In the genomic region with DNA sequence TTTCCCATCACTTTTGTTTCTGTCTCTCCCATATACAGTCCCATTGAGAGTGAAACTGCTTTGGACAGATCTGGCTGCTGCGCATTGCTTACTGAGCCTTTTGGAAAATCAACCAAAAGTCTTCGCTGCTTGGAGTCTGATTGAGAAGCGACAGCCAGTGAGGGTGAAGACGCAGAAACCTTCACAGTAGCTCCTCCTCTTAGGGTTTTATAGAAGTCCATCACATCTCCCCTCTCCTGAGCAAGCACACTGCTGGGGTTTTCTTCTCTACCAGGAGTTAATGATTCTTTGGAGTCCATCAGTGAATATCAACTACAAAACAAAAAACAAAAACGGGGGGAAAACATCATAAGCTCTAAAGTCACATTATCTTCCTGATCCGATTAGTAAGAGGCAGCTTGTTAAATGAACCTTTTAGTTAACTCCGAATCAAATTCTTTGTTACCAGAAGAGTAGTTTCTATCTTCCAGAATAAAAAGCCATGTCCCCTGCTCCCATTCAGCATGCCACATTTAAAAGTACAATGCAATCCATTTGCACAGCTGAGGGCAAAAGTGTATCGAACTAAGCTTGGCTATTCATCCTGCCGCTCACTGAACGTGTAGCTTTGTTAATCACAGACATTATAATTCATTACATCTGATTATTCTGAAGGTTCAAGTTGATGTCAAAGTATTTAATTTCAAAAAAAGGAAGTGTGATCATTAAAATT, we compare ENCODE assay signal across 7 cellular contexts. TPM values are rescaled to one million over a fixed set of nuclear protein-coding genes. Genes with fewer than 3 reads are reported as not detected.
DNase-seq lines count a peak whose midpoint lies in the region; ATAC-seq, FAIRE-seq and TF ChIP-seq lines count a peak whose summit lies in the region.

No MANE protein-coding gene starts in this region.

- peak; percentile 70 for DNase-seq in RCC 7860 (ENCODE audit: low spot score)
- DNase-seq in fibroblast of gingiva (ENCODE audit: low read depth): peak; percentile 37
- peak in 1 of 2 donors; percentile 28 for DNase-seq in gastrocnemius medialis
- DNase-seq in GDM1 (lab: John Stamatoyannopoulos, UW): no peak

- TF ChIP-seq CTCF in gastrocnemius medialis (IDR thresholded peaks at IDR 0.05 in 4 of 5, conservative IDR thresholded peaks at IDR 0.05 in 1 of 5): no peak

- no peaks in the 10 kb centered on the region for H3K27me3 ChIP-seq in gastrocnemius medialis

- no peaks in the 10 kb centered on the region for H3K36me3 ChIP-seq in gastrocnemius medialis

- H3K27ac ChIP-seq in gastrocnemius medialis: peak overlapping the region; percentile 99 to 100 (median 99)

- in situ Hi-C loops in GM18951 (cut with MboI; ENCODE audit: low sequenced_read_pairs, unreplicated experiment) (no loop called here), gastrocnemius medialis (cut with MboI; ENCODE audit: low sequenced_read_pairs in 4 of 4) (loop anchor here (5.0 to 25.0 kb wide), 7 partner anchors 156 to 476 kb away; no protein-coding TSS in a partner anchor)

- peak; percentile 83 for FAIRE-seq in RCC 7860 (lab: Jason Lieb, UNC)

- intact Hi-C loops in gastrocnemius medialis (cut with DNase I; ENCODE audit: low total_unique reads): loop anchor here (5.0 to 10.0 kb wide), 5 partner anchors 83 to 626 kb away; a partner anchor contains a TSS

- TF ChIP-seq POLR2A in GM18951 (IDR thresholded peaks at IDR 0.05; ENCODE audit: extremely low read depth, insufficient read depth, insufficient read length) (peak; percentile 17), gastrocnemius medialis (IDR thresholded peaks at IDR 0.05) (peak in 1 of 2 donors; percentile 75)

- ATAC-seq in gastrocnemius medialis: no peak
- ATAC-seq in GM21737 (IDR thresholded peaks at IDR 0.05; ENCODE audit: unreplicated experiment): no peak
- no peak for ATAC-seq in HG02642 (IDR thresholded peaks at IDR 0.05; ENCODE audit: poor library complexity, unreplicated experiment)

- peak overlapping the region; percentile 80 to 92 (median 86) for H3K4me3 ChIP-seq in gastrocnemius medialis

- peaks cover 24 to 29% of the 10 kb centered on the region in 2 donors for H3K4me1 ChIP-seq in gastrocnemius medialis

- H3K9me3 ChIP-seq in gastrocnemius medialis: no peaks in the 10 kb centered on the region

RNA-seq across cellular contexts. Expression of a gene that starts 2.8 kb away (rescaled TPM):
- total RNA-seq in gastrocnemius medialis: 10 to 100 TPM; 56.7 to 79.1 (median 64.4) TPM
